8 cellular contexts compared by ENCODE assay signal in the genomic region with DNA sequence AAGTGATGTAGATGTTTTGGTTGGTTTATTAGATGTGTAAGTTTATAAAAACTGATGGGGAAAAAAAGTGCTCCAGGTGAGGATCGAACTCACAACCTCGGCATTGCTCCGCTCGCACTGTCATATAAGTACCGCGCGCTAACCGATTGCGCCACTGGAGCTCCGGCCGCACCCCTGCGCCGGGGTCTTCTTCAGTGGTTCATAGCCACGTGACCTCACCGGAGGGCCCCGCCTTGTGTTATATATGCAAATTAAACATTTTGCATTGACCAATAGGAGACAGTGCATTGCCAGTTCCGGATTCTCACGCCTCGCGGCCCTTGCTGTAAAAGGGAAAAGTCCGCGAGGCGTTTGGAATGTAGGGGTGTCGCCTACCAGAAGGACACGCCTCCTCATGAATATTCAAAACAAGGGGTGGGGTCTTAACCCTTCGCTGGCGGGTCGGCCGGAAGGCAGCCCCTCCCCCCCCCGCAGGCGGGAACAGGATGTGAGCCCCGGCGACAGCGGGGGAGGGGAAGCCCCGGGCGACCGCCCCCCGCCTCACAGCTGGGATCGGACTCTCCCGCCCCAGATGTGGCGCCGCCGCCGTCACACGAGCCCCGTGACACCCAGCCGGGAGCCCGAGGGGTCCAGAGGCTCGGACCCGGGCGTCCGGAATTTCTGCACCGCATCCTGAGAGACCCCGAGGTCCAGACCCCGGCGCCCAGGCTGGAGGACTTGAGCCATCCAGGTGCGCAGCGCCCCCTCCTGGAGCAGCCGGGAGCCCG. TPM values are rescaled to one million over a fixed set of nuclear protein-coding genes. Genes with fewer than 3 reads are reported as not detected.
A peak's percentile ranks its signal among the peaks of the same experiment; 100 is the strongest.
DNase-seq lines count a peak whose midpoint lies in the region; ATAC-seq and TF ChIP-seq lines count a peak whose summit lies in the region.

A gene with protein sequence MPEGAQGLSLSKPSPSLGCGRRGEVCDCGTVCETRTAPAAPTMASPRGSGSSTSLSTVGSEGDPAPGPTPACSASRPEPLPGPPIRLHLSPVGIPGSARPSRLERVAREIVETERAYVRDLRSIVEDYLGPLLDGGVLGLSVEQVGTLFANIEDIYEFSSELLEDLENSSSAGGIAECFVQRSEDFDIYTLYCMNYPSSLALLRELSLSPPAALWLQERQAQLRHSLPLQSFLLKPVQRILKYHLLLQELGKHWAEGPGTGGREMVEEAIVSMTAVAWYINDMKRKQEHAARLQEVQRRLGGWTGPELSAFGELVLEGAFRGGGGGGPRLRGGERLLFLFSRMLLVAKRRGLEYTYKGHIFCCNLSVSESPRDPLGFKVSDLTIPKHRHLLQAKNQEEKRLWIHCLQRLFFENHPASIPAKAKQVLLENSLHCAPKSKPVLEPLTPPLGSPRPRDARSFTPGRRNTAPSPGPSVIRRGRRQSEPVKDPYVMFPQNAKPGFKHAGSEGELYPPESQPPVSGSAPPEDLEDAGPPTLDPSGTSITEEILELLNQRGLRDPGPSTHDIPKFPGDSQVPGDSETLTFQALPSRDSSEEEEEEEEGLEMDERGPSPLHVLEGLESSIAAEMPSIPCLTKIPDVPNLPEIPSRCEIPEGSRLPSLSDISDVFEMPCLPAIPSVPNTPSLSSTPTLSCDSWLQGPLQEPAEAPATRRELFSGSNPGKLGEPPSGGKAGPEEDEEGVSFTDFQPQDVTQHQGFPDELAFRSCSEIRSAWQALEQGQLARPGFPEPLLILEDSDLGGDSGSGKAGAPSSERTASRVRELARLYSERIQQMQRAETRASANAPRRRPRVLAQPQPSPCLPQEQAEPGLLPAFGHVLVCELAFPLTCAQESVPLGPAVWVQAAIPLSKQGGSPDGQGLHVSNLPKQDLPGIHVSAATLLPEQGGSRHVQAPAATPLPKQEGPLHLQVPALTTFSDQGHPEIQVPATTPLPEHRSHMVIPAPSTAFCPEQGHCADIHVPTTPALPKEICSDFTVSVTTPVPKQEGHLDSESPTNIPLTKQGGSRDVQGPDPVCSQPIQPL (N-terminal part only) (plus strand): TSS at position 570 of the 767 bp plus-strand sequence. CDS start 1,418 bp downstream, outside the sequence.

- H3K36me3 Mint-ChIP-seq in activated naive CD8-positive, alpha-beta T cell treated with anti-CD3 and anti-CD28 coated beads, Interleukin-2, amount 10 ng/mL, durations not matched to agents 7 days and 5 days: peaks cover 26% of the 10 kb centered on the region

- H3K9me3 ChIP-seq in SU-DHL-6 (ENCODE audit: insufficient read depth, low read length) (no peaks in the 10 kb centered on the region), ovary (no peaks in the 10 kb centered on the region), tibial artery (no peaks in the 10 kb centered on the region)

- peak; percentile 69 for ATAC-seq in HG02678 (IDR thresholded peaks at IDR 0.05; ENCODE audit: unreplicated experiment)
- peak; percentile 69 for ATAC-seq in activated naive CD8-positive, alpha-beta T cell treated with anti-CD3 and anti-CD28 coated beads, Interleukin-2, amount 10 ng/mL, durations not matched to agents 7 days and 5 days (ENCODE audit: low read depth)

- DNase-seq in NCI-H128 (lab: John Stamatoyannopoulos, UW; ENCODE audit: unreplicated experiment) (peak; percentile 98), head of caudate nucleus (peak; percentile 83 to 98 (median 94)), ovary (peak; percentile 96 to 98 (median 98)), tibial artery (peak; percentile 99)
- peak; percentile 98 for DNase-seq in activated naive CD8-positive, alpha-beta T cell treated with anti-CD3 and anti-CD28 coated beads, Interleukin-2, amount 10 ng/mL, durations not matched to agents 7 days and 5 days

- H3K27me3 ChIP-seq in SU-DHL-6 (ENCODE audit: low read length) (no peaks in the 10 kb centered on the region), ovary (no peaks in the 10 kb centered on the region), tibial artery (no peaks in the 10 kb centered on the region)

- H3K27ac Mint-ChIP-seq in activated naive CD8-positive, alpha-beta T cell treated with anti-CD3 and anti-CD28 coated beads, Interleukin-2, amount 10 ng/mL, durations not matched to agents 7 days and 5 days: peak within 1 kb of the TSS; percentile 98

- H3K27me3 Mint-ChIP-seq in activated naive CD8-positive, alpha-beta T cell treated with anti-CD3 and anti-CD28 coated beads, Interleukin-2, amount 10 ng/mL, durations not matched to agents 7 days and 5 days: peaks cover 2% of the 10 kb centered on the region

- no peaks in the 10 kb centered on the region for H4K20me1 ChIP-seq in SU-DHL-6 (ENCODE audit: low read depth, low read length)

- peak within 1 kb of the TSS; percentile 100 for H3K9ac ChIP-seq in SU-DHL-6 (ENCODE audit: low read length)

- peak within 1 kb of the TSS; percentile 97 for H3K4me2 ChIP-seq in SU-DHL-6 (ENCODE audit: low read depth, low read length, poor library complexity, severe bottlenecking)

- H3K4me3 Mint-ChIP-seq in activated naive CD8-positive, alpha-beta T cell treated with anti-CD3 and anti-CD28 coated beads, Interleukin-2, amount 10 ng/mL, durations not matched to agents 7 days and 5 days: peak within 1 kb of the TSS; percentile 97

- H3K4me1 ChIP-seq in ovary (ENCODE audit: insufficient read depth) (peaks cover 24% of the 10 kb centered on the region), tibial artery (peaks cover 0 to 46% (median 41%) of the 10 kb centered on the region in 4 donors)

- intact Hi-C loops in head of caudate nucleus (cut with DNase I): no loop called here
- intact Hi-C loops in ovary (cut with DNase I): loop anchor here in 2 of 4 donors (2.0 kb wide), 2 partner anchors 15 to 33 kb away; a partner anchor contains a TSS
- intact Hi-C loops in tibial artery (cut with DNase I; ENCODE audit: low total_unique reads): no loop called here

- no peaks in the 10 kb centered on the region for H3K36me3 ChIP-seq in SU-DHL-6 (ENCODE audit: low read length)
- no peaks in the 10 kb centered on the region for H3K36me3 ChIP-seq in ovary
- H3K36me3 ChIP-seq in tibial artery: peaks cover 20 to 33% (median 26%) of the 10 kb centered on the region in 3 donors

- peaks cover 27% of the 10 kb centered on the region for H3K79me2 ChIP-seq in SU-DHL-6 (ENCODE audit: insufficient read depth, low read length)

- no peaks in the 10 kb centered on the region for H3K9me2 ChIP-seq in SU-DHL-6 (replicated peaks; ENCODE audit: insufficient read depth, low read length)

- TF ChIP-seq CTCF in GM12872 (IDR thresholded peaks at IDR 0.05; ENCODE audit: insufficient read depth, low read depth, low read length) (peak; percentile 81), SU-DHL-6 (IDR thresholded peaks at IDR 0.05; ENCODE audit: insufficient read depth, low read length, poor library complexity, severe bottlenecking) (peak; percentile 92), ovary (IDR thresholded peaks at IDR 0.05) (peak; percentile 91 to 93 (median 92)), tibial artery (IDR thresholded peaks at IDR 0.05) (peak; percentile 77 to 84)

- POLR2A ChIA-PET in activated naive CD8-positive, alpha-beta T cell treated with anti-CD3 and anti-CD28 coated beads, Interleukin-2, amount 10 ng/mL, durations not matched to agents 7 days and 5 days (lab: Charles Lee): interaction anchor here (1.0 to 2.4 kb wide), 9 partner anchors 11 to 287 kb away, joined by 3 to 69 read pairs (median 13); a partner anchor contains a TSS

- H3F3A ChIP-seq in SU-DHL-6 (ENCODE audit: insufficient read depth): peaks cover 40% of the 10 kb centered on the region

- H3K27ac ChIP-seq in SU-DHL-6 (ENCODE audit: low read depth, low read length) (peak within 1 kb of the TSS; percentile 98), ovary (peak within 1 kb of the TSS; percentile 87 to 98), tibial artery (peak within 1 kb of the TSS; percentile 99 to 100)

- H3K4me1 Mint-ChIP-seq in activated naive CD8-positive, alpha-beta T cell treated with anti-CD3 and anti-CD28 coated beads, Interleukin-2, amount 10 ng/mL, durations not matched to agents 7 days and 5 days: peaks cover 37% of the 10 kb centered on the region

- 0% methylated on average over 30 to 60 of the region's 60 CpGs for WGBS in ovary, 3 donors

- TF ChIP-seq POLR2A in ovary (IDR thresholded peaks at IDR 0.05): peak; percentile 57

- peak within 1 kb of the TSS; percentile 73 for H2AFZ ChIP-seq in SU-DHL-6 (ENCODE audit: low read depth, low read length, severe bottlenecking)

- H3K4me3 ChIP-seq in SU-DHL-6 (ENCODE audit: insufficient read depth, low read length, poor library complexity, severe bottlenecking) (peak within 1 kb of the TSS; percentile 100), ovary (peak within 1 kb of the TSS; percentile 97), tibial artery (peak within 1 kb of the TSS; percentile 92 to 96)

- no peaks in the 10 kb centered on the region for H3K9me3 Mint-ChIP-seq in activated naive CD8-positive, alpha-beta T cell treated with anti-CD3 and anti-CD28 coated beads, Interleukin-2, amount 10 ng/mL, durations not matched to agents 7 days and 5 days

- peak; percentile 86 for TF ChIP-seq EP300 in ovary (IDR thresholded peaks at IDR 0.05)

RNA-seq across cellular contexts. Expression of the gene that starts here (rescaled TPM):
- 10 to 100 TPM; 65.7 to 65.9 TPM for total RNA-seq in activated naive CD8-positive, alpha-beta T cell treated with anti-CD3 and anti-CD28 coated beads, Interleukin-2, amount 10 ng/mL, durations not matched to agents 7 days and 5 days
- 10 to 100 TPM in 6 of 7 donors, 1 to 10 TPM in 1; 8.6 to 68.0 (median 33.9) TPM for total RNA-seq in ovary
- 10 to 100 TPM; 12.9 to 23.0 TPM for polyA plus RNA-seq in ovary

Comparison
In these comparisons a context has a peak if more than half of its experiments do, and no peak if none do; other contexts are left out.
1. Peak in every context shown above with its lines: DNase-seq, ATAC-seq, H3K4me3 ChIP-seq and H3K27ac ChIP-seq.